ENCODE assay signal across 9 cellular contexts in genomic region chr14:94601961-94602391, GRCh38. TPM values are rescaled to one million over a fixed set of nuclear protein-coding genes. Genes with fewer than 3 reads are reported as not detected.
A peak's percentile ranks its signal among the peaks of the same experiment; 100 is the strongest.
DNase-seq lines count a peak whose midpoint lies in the region; ATAC-seq and TF ChIP-seq lines count a peak whose summit lies in the region.
"Had no signal": no experiment of that assay in that cellular context is flagged by ENCODE, and none has a peak within 500 bp of the region (broad histone marks: within the 10 kb centered on the region; RNA-seq: fewer than 3 reads in every experiment).

No MANE protein-coding gene starts in this region.

- WGBS in GM23248 (ENCODE audit: low coverage in 1 of 2, low lambda C conversion rate in 2 of 2, missing lambda C conversion rate in 2 of 2), 2 experiments = 0 to 1% methylated on average over 6 of the region's 6 CpGs
- 48 to 64% methylated on average over 6 of the region's 6 CpGs for WGBS in body of pancreas, 2 donors

- peaks cover 17% of the 10 kb centered on the region; the same call in 1 of the 2 replicates for H3F3A ChIP-seq in GM23248 (ENCODE audit: insufficient read depth)

- no peaks in the 10 kb centered on the region for H3K9me2 ChIP-seq in GM23248 (ENCODE audit: insufficient read depth)

- DNase-seq in GM23248 (peak; percentile 96), body of pancreas (peak in 3 of 4 donors; percentile 66 to 80 (median 80)), hypothalamus (lab: John Stamatoyannopoulos, UW) (peak in 30 of 51 donors; percentile 8 to 82 (median 33)), activated T-cell treated with anti-CD3 and anti-CD28 coated beads for 4 hours (no peak), T1000 (lab: John Stamatoyannopoulos, UW) (no peak)
- DNase-seq in stimulated activated CD4-positive, alpha-beta T cell treated with anti-CD3 and anti-CD28 coated beads, Interleukin-15, amount 100 ng/mL, for 24 hours = no peak
- DNase-seq: NCI-H1105 treated with DMSO at 0.1 percent for 48 hours had no signal

- H3K4me1 ChIP-seq in GM23248 (ENCODE audit: insufficient read depth) (peaks cover 36% of the 10 kb centered on the region), body of pancreas (peaks cover 62% of the 10 kb centered on the region), skeletal muscle satellite cell (ENCODE audit: control insufficient read depth, insufficient read depth, low read length) (peaks cover 46% of the 10 kb centered on the region)

- TF ChIP-seq POLR2A in body of pancreas (IDR thresholded peaks at IDR 0.05) = no peak

- H3K9me3 ChIP-seq in GM23248 (ENCODE audit: low read depth) (no peaks in the 10 kb centered on the region), body of pancreas (no peaks in the 10 kb centered on the region), skeletal muscle satellite cell (replicated peaks; ENCODE audit: low read length) (no peaks in the 10 kb centered on the region)

- H3K4me2 ChIP-seq in GM23248 (ENCODE audit: unreplicated experiment) (peak overlapping the region; percentile 66), skeletal muscle satellite cell (ENCODE audit: low read length) (peak overlapping the region; percentile 32)

- no peaks in the 10 kb centered on the region for H3K79me2 ChIP-seq in GM23248 (ENCODE audit: insufficient read depth)

- intact Hi-C loops in body of pancreas (cut with DNase I) = no loop called here

- ATAC-seq in body of pancreas = no peak
- ATAC-seq in HG03439 (IDR thresholded peaks at IDR 0.05; ENCODE audit: unreplicated experiment) = no peak

- H3K9ac ChIP-seq in GM23248 = peak overlapping the region; percentile 56
- H3K9ac ChIP-seq in skeletal muscle satellite cell (ENCODE audit: low read depth, low read length) = peak overlapping the region; percentile 35

- H3K36me3 ChIP-seq in GM23248 (ENCODE audit: low read depth) = no peaks in the 10 kb centered on the region
- H3K36me3 ChIP-seq in body of pancreas (replicated peaks in 1 of 2; ENCODE audit: insufficient read depth in 1 of 2, low read depth in 2 of 2) = no peaks in the 10 kb centered on the region
- H3K36me3 ChIP-seq in skeletal muscle satellite cell (ENCODE audit: insufficient read depth, low read length) = no peaks in the 10 kb centered on the region

- in situ Hi-C loops in GM23248 (cut with MboI) = no loop called here

- TF ChIP-seq CTCF in body of pancreas (IDR thresholded peaks at IDR 0.05) = no peak

- peak overlapping the region; percentile 68 for H3K27ac ChIP-seq in GM23248
- H3K27ac ChIP-seq in body of pancreas = peak overlapping the region; percentile 73 to 99 (median 96)

- H3K4me3 ChIP-seq in GM23248 (0 out of 2 replicates have a peak overlapping the region, but pooled peaks have one; percentile 26), body of pancreas (no peak overlapping the region), skeletal muscle satellite cell (ENCODE audit: low read length) (no peak overlapping the region)

- H2AFZ ChIP-seq in GM23248 = peak overlapping the region; percentile 62

- H3K27me3 ChIP-seq in GM23248 (replicated peaks; ENCODE audit: insufficient read depth) (no peaks in the 10 kb centered on the region; the same call in 1 of the 2 replicates), body of pancreas (no peaks in the 10 kb centered on the region), skeletal muscle satellite cell (ENCODE audit: control insufficient read depth, insufficient read depth, low read length) (no peaks in the 10 kb centered on the region)

- no peaks in the 10 kb centered on the region for H4K20me1 ChIP-seq in GM23248 (ENCODE audit: insufficient read depth)

RNA-seq across cellular contexts. Expression of gene SERPINA3, which starts 10.2 kb away (rescaled TPM):
- total RNA-seq in GM23248 (2014; rRNA removed; shearing (Covaris generic)) = 0.89 and 1.1 TPM in 2 replicates
- 0.75 and 0.85 TPM in 2 replicates for polyA plus RNA-seq in GM23248 (2016; fragmentation: Nextera tagmentation; extraction: Ambion mirVana)
- total RNA-seq in body of pancreas = 1,000 to 10,000 TPM in 1 of 2 donors, 100 to 1,000 TPM in 1; 396 to 1,783 TPM
- total RNA-seq in skeletal muscle satellite cell (2012; rRNA removed) = 3.0 and 12.9 TPM in 2 replicates

RNA-seq across cellular contexts. Expression of gene SERPINA5, which starts 20.8 kb away (rescaled TPM):
- not detected in 2 replicates for total RNA-seq in GM23248 (2014; rRNA removed; shearing (Covaris generic))
- polyA plus RNA-seq in GM23248 (2016; fragmentation: Nextera tagmentation; extraction: Ambion mirVana) = not detected in 2 replicates
- total RNA-seq in body of pancreas = 100 to 1,000 TPM in 1 of 2 donors, 10 to 100 TPM in 1; 76.0 to 101 TPM
- total RNA-seq in skeletal muscle satellite cell (2012; rRNA removed) = 0.66 and 0.76 TPM in 2 replicates

RNA-seq across cellular contexts. Expression of gene SERPINA4, which starts 40.7 kb away (rescaled TPM):
- not detected in 2 replicates for total RNA-seq in GM23248 (2014; rRNA removed; shearing (Covaris generic))
- polyA plus RNA-seq in GM23248 (2016; fragmentation: Nextera tagmentation; extraction: Ambion mirVana) = not detected in 2 replicates
- total RNA-seq in body of pancreas = 10 to 100 TPM; 42.8 to 57.6 TPM
- total RNA-seq in skeletal muscle satellite cell (2012; rRNA removed) = not detected in 2 replicates

Comparison
In these comparisons a context has a peak if more than half of its experiments do, and no peak if none do; other contexts are left out.
1. DNase-seq: peak in GM23248 (single experiment), body of pancreas (3 of 4) and hypothalamus (30 of 51); none in activated T-cell treated with anti-CD3 and anti-CD28 coated beads for 4 hours (single experiment), T1000 (single experiment) and stimulated activated CD4-positive, alpha-beta T cell treated with anti-CD3 and anti-CD28 coated beads, Interleukin-15, amount 100 ng/mL, for 24 hours (single experiment).
2. RNA of gene SERPINA3, which starts 10.2 kb away (total RNA-seq): 396 to 1,783 TPM in body of pancreas; 0.89 to 1.1 TPM in GM23248; every median in the first group is over 100 times any median in the second.
3. RNA of gene SERPINA5, which starts 20.8 kb away (total RNA-seq): 76.0 to 101 TPM in body of pancreas; not detected in GM23248; every median in the first group is over 10 times any median in the second.
4. RNA of gene SERPINA4, which starts 40.7 kb away (total RNA-seq): 42.8 to 57.6 TPM in body of pancreas; not detected in GM23248; every median in the first group is over 10 times any median in the second.